In the genomic region with DNA sequence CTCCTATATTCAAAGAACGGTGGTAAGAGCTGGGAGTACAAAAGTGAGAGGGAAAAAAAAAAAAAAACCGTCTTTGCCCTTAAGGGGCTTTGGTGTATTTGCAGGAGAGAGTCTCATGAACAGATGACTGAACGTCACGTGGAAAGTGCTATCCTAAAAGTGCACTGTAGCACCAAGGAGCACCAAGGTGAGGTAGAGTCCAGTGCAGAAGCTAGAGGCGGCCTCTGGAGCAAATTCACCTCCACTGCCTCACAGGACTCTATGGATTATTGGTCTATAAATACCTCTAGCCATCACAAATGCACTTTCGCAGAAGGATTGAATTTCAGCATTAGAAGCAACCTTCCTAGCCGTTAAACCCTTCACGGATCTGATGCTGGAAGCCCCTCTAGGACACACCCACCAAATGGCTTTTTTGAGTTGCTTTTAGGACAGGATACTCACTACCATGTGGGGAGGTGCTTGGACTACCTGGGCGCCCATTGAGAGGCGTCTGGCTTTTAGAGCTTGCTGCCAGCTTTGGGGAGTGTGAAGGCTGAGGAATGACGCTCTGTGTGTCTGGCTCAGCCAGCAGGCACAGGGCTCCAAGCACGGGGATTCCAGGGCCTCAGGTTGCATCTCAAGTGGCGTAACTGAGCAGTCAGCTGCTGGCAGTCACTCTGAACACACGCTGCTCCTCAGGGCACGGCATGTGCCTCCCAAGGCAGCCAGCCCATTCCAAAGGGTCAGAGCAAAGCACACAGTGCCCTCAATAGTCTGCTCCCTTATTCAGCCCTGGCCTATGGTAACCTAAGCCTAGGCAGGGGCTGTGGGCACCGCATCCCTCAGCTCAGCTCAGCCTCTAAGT, we compare ENCODE assay signal across 11 cellular contexts. TPM values are rescaled to one million over a fixed set of nuclear protein-coding genes. Genes with fewer than 3 reads are reported as not detected.
DNase-seq lines count a peak whose midpoint lies in the region; ATAC-seq lines count a peak whose summit lies in the region.
"Had no signal": no experiment of that assay in that cellular context is flagged by ENCODE, and none has a peak within 500 bp of the region (broad histone marks: within the 10 kb centered on the region; RNA-seq: fewer than 3 reads in every experiment).

No MANE protein-coding gene starts in this region.

- H3K79me2 ChIP-seq in mesendoderm (ENCODE audit: control insufficient read depth, insufficient read depth, low read length) = no peaks in the 10 kb centered on the region

- H3K79me1 ChIP-seq in mesendoderm (ENCODE audit: low read length) = no peaks in the 10 kb centered on the region

- no peak overlapping the region for H3K23ac ChIP-seq in mesendoderm (ENCODE audit: low read length)

- peak; percentile 61 for DNase-seq in ELF-1 (ENCODE audit: low read depth, low spot score)
- no peak for DNase-seq in NT2/D1 (ENCODE audit: low read depth, low spot score)
- DNase-seq in left ventricle myocardium superior = peak; percentile 90
- no peak for DNase-seq in sciatic nerve (ENCODE audit: low spot score)
- no peak for DNase-seq in mesendoderm
- DNase-seq in stimulated activated CD4-positive, alpha-beta T cell treated with anti-CD3 and anti-CD28 coated beads, Interleukin-2, amount 100 ng/mL, for 24 hours = no peak
- DNase-seq in HK-2 (ENCODE audit: unreplicated experiment) = no peak
- no peak for DNase-seq in activated gamma-delta T cell (lab: John Stamatoyannopoulos, UW)
- DNase-seq: activated gamma-delta T cell treated with Interleukin-2 at 50 U/mL for 16 hours; SK-N-SH; stimulated activated CD4-positive, alpha-beta T cell treated with anti-CD3 and anti-CD28 coated beads, Interleukin-12 subunit alpha, Interleukin-12 subunit beta, amount 100 ng/mL, for 4 hours had no signal

- H2BK5ac ChIP-seq in mesendoderm (ENCODE audit: low read length) = no peak overlapping the region

- peak overlapping the region; percentile 10 for H3K9ac ChIP-seq in NT2/D1 (ENCODE audit: insufficient read length, low read depth)
- no peak overlapping the region for H3K9ac ChIP-seq in mesendoderm (ENCODE audit: low read length)
- H3K9ac ChIP-seq: SK-N-SH had no signal

- H3K4me1 ChIP-seq in NT2/D1 (ENCODE audit: insufficient read depth, insufficient read length) = peaks cover 7% of the 10 kb centered on the region
- H3K4me1 ChIP-seq in mesendoderm (ENCODE audit: control insufficient read depth, low read depth, low read length) = no peaks in the 10 kb centered on the region

- H3K4me2 ChIP-seq in mesendoderm (ENCODE audit: low read length) = no peak overlapping the region
- H3K4me2 ChIP-seq: SK-N-SH had no signal

- H3K36me3 ChIP-seq in NT2/D1 (ENCODE audit: insufficient read depth, insufficient read length, low read length) (no peaks in the 10 kb centered on the region), mesendoderm (ENCODE audit: control insufficient read depth, insufficient read depth, low read length) (no peaks in the 10 kb centered on the region)

- intact Hi-C loops in left ventricle myocardium superior (cut with micrococcal nuclease) (no loop called here), sciatic nerve (cut with DNase I) (no loop called here)

- H4K5ac ChIP-seq in mesendoderm (ENCODE audit: low read length) = no peak overlapping the region

- H3K27me3 ChIP-seq in NT2/D1 (ENCODE audit: insufficient read depth, insufficient read length) = no peaks in the 10 kb centered on the region
- H3K27me3 ChIP-seq in mesendoderm (ENCODE audit: insufficient read depth, low read length, poor library complexity) = no peaks in the 10 kb centered on the region

- no peak overlapping the region for H4K8ac ChIP-seq in mesendoderm (ENCODE audit: low read depth, low read length)

- no peaks in the 10 kb centered on the region for H3K9me3 ChIP-seq in NT2/D1 (ENCODE audit: insufficient read depth, low read length)
- H3K9me3 ChIP-seq: SK-N-SH had no signal

- no peak overlapping the region for H3K56ac ChIP-seq in mesendoderm (ENCODE audit: low read length)

- H2BK15ac ChIP-seq in mesendoderm (replicated peaks; ENCODE audit: low read depth) = no peak overlapping the region

- ATAC-seq in left ventricle myocardium superior (peak; percentile 91), sciatic nerve (peak; percentile 42)

- WGBS in mesendoderm (ENCODE audit: extremely low coverage, insufficient coverage, low lambda C conversion rate) = no CpG with 5 or more reads among the region's 16 CpGs

- no peak overlapping the region for H3K4ac ChIP-seq in mesendoderm (ENCODE audit: low read depth, low read length)

- H3K4me3 ChIP-seq in NT2/D1 (ENCODE audit: insufficient read length, low read depth) (no peak overlapping the region), mesendoderm (ENCODE audit: low read length) (no peak overlapping the region)

- H3K18ac ChIP-seq in mesendoderm (ENCODE audit: low read length) = no peak overlapping the region

- no peak overlapping the region for H2AK5ac ChIP-seq in mesendoderm (ENCODE audit: low read length)

- H2BK120ac ChIP-seq in mesendoderm (ENCODE audit: low read depth, low read length) = no peak overlapping the region

- H3K27ac ChIP-seq in mesendoderm (ENCODE audit: low read depth, low read length) = no peak overlapping the region

RNA-seq across cellular contexts. Expression of gene CDRT4, which starts 52.7 kb away (rescaled TPM):
- total RNA-seq in left ventricle myocardium superior (1.4 TPM), sciatic nerve (14.7 TPM)
- 6.1 TPM for polyA plus RNA-seq in mesendoderm (2013, experiment 1 of 2)
- polyA plus RNA-seq in mesendoderm (2013, experiment 2 of 2) = 5.9 TPM

Comparison
In these comparisons a context has a peak if more than half of its experiments do, and no peak if none do; other contexts are left out.
1. DNase-seq: peak in ELF-1 (single experiment) and left ventricle myocardium superior (single experiment); none in NT2/D1 (single experiment), sciatic nerve (single experiment), mesendoderm (single experiment), stimulated activated CD4-positive, alpha-beta T cell treated with anti-CD3 and anti-CD28 coated beads, Interleukin-2, amount 100 ng/mL, for 24 hours (0 of 2), HK-2 (single experiment) and activated gamma-delta T cell (single experiment).